1 cellular context compared by ENCODE assay signal in the genomic region with DNA sequence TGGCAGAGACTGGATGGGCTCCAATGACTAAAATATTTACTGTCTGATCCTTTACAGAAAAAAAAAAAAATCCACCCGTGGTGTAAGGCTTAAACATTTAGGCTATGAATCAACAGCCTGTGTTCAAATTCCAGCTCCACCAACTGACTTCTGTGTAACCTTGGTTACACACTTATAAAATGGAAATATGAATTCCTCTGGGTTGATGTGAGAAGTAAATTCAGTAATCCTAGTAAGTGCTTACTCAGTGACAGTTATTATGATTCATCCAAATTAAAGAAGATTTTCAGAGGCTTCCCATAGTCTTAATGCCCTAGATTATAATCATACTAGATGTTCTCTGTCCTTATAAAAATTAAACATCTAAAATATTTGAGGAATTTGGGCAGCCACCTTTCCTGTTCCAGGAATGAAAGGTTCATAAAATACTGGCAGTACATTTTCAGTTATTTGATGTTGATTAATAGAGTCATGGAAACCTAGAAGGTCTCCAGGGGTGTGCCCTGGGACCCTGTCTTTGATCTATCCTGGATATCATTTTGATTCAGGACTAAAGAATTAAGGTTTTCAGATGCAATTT.
TF ChIP-seq lines count a peak whose summit lies in the region.

No MANE protein-coding gene starts in this region.

TF ChIP-seq in GM12878, 131 proteins besides CTCF, POLR2A, EP300 and RAD21 (continued from another document):
- TF ChIP-seq, protein P1, sequence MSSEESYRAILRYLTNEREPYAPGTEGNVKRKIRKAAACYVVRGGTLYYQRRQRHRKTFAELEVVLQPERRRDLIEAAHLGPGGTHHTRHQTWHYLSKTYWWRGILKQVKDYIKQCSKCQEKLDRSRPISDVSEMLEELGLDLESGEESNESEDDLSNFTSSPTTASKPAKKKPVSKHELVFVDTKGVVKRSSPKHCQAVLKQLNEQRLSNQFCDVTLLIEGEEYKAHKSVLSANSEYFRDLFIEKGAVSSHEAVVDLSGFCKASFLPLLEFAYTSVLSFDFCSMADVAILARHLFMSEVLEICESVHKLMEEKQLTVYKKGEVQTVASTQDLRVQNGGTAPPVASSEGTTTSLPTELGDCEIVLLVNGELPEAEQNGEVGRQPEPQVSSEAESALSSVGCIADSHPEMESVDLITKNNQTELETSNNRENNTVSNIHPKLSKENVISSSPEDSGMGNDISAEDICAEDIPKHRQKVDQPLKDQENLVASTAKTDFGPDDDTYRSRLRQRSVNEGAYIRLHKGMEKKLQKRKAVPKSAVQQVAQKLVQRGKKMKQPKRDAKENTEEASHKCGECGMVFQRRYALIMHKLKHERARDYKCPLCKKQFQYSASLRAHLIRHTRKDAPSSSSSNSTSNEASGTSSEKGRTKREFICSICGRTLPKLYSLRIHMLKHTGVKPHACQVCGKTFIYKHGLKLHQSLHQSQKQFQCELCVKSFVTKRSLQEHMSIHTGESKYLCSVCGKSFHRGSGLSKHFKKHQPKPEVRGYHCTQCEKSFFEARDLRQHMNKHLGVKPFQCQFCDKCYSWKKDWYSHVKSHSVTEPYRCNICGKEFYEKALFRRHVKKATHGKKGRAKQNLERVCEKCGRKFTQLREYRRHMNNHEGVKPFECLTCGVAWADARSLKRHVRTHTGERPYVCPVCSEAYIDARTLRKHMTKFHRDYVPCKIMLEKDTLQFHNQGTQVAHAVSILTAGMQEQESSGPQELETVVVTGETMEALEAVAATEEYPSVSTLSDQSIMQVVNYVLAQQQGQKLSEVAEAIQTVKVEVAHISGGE (CRISPR knock-in tag; IDR thresholded peaks at IDR 0.05) = no peak
- no peak for TF ChIP-seq LARP7 (IDR thresholded peaks at IDR 0.05)
- TF ChIP-seq MEF2B (IDR thresholded peaks at IDR 0.05; ENCODE audit: partially characterized antibody, poor library complexity, severe bottlenecking) = no peak
- TF ChIP-seq ETV6 (conservative IDR thresholded peaks at IDR 0.05 in 1 of 2, IDR thresholded peaks at IDR 0.05 in 1 of 2; ENCODE audit: borderline replicate concordance in 1 of 2, low read depth in 1 of 2) = peak in 1 of 2 experiments; percentile 99; a peak in 2 of 4 replicates
- no peak for TF ChIP-seq MYC (IDR thresholded peaks at IDR 0.05; ENCODE audit: insufficient read depth, insufficient read length, insufficient replicate concordance, low read length, severe bottlenecking)
- peak; percentile 64; the same call in 1 of the 2 replicates for TF ChIP-seq RB1 (IDR thresholded peaks at IDR 0.05; ENCODE audit: borderline replicate concordance)
TF ChIP-seq in GM12878: peak in this region for 2.
